ENCODE assay signal across 21 cellular contexts in genomic region chr12:125351788-125352187, GRCh38.
DNase-seq lines count a peak whose midpoint lies in the region; TF ChIP-seq lines count a peak whose summit lies in the region.
"Had no signal": no experiment of that assay in that cellular context is flagged by ENCODE, and none has a peak within 500 bp of the region (broad histone marks: within the 10 kb centered on the region; RNA-seq: fewer than 3 reads in every experiment).

No MANE protein-coding gene starts in this region.

- H3K27ac Mint-ChIP-seq in endodermal cell = no peak overlapping the region
- H3K27ac Mint-ChIP-seq: CD14-positive monocyte had no signal

- H3K4me1 Mint-ChIP-seq in endodermal cell = peaks cover 31% of the 10 kb centered on the region
- H3K4me1 Mint-ChIP-seq: CD14-positive monocyte had no signal

- H3K4me3 ChIP-seq in NB4 (ENCODE audit: low read depth, low read length) (no peak overlapping the region), endodermal cell (ENCODE audit: low read length) (peak overlapping the region; percentile 71), osteoblast (ENCODE audit: insufficient read depth, low read length) (no peak overlapping the region)
- H3K4me3 ChIP-seq: GM12878, GM23248, Peyer's patch had no signal

- H3K27me3 ChIP-seq in endodermal cell (ENCODE audit: control insufficient read depth, insufficient read depth, low read length, poor library complexity, severe bottlenecking) (no peaks in the 10 kb centered on the region), osteoblast (ENCODE audit: insufficient read depth, low read length) (no peaks in the 10 kb centered on the region)
- H3K27me3 ChIP-seq: Peyer's patch had no signal

- peaks cover 13% of the 10 kb centered on the region for H3K4me1 ChIP-seq in endodermal cell (ENCODE audit: control insufficient read depth, insufficient read depth, low read length)
- no peaks in the 10 kb centered on the region for H3K4me1 ChIP-seq in osteoblast (ENCODE audit: insufficient read depth, low read length)
- H3K4me1 ChIP-seq: Peyer's patch had no signal

- H3K9me3 Mint-ChIP-seq in endodermal cell = peaks cover 19% of the 10 kb centered on the region

- 75 to 95% methylated on average over 2 of the region's 2 CpGs for WGBS in endodermal cell (ENCODE audit: insufficient coverage in 1 of 2, insufficient read length in 1 of 2), 2 experiments

- H3K9ac ChIP-seq in endodermal cell (ENCODE audit: extremely low read depth, low read length, poor library complexity, severe bottlenecking) = no peak overlapping the region
- H3K9ac ChIP-seq: GM23248 had no signal

- H3K9me3 ChIP-seq in endodermal cell (ENCODE audit: control insufficient read depth, low read length) (peaks cover 33% of the 10 kb centered on the region), osteoblast (ENCODE audit: low read depth, low read length) (no peaks in the 10 kb centered on the region)

- H4K20me1 ChIP-seq in osteoblast (ENCODE audit: insufficient read depth, low read length) = no peaks in the 10 kb centered on the region

- TF ChIP-seq CTCF in GM12873 (IDR thresholded peaks at IDR 0.05; ENCODE audit: insufficient read depth, low read depth, low read length, missing control alignments) = peak; percentile 35
- TF ChIP-seq CTCF in NB4 (IDR thresholded peaks at IDR 0.05; ENCODE audit: low read depth, low read length) = peak; percentile 26
- peak; percentile 50 for TF ChIP-seq CTCF in endodermal cell (conservative IDR thresholded peaks at IDR 0.05)
- TF ChIP-seq CTCF in osteoblast (IDR thresholded peaks at IDR 0.05; ENCODE audit: extremely low read depth, low read depth, low read length) = no peak

- no peaks in the 10 kb centered on the region for H3K27me3 Mint-ChIP-seq in endodermal cell (ENCODE audit: insufficient read depth)

- H3K27ac ChIP-seq in endodermal cell (ENCODE audit: low read depth, low read length) = no peak overlapping the region
- H3K27ac ChIP-seq in osteoblast (ENCODE audit: low read depth, low read length) = no peak overlapping the region
- H3K27ac ChIP-seq: GM23248, Peyer's patch had no signal

- no peak overlapping the region for H3K4me2 ChIP-seq in osteoblast (ENCODE audit: insufficient read depth, low read length)

- peaks cover 16% of the 10 kb centered on the region for H3K36me3 Mint-ChIP-seq in endodermal cell (ENCODE audit: low read depth)
- H3K36me3 Mint-ChIP-seq: CD14-positive monocyte had no signal

- H3K79me2 ChIP-seq in osteoblast (ENCODE audit: insufficient read depth, low read length) = no peaks in the 10 kb centered on the region

- DNase-seq in NB4 (ENCODE audit: low read depth) (no peak), endodermal cell (peak; percentile 40), osteoblast (ENCODE audit: insufficient read length, low spot score, missing footprints) (no peak), GM19238 (ENCODE audit: insufficient read length, low spot score) (no peak), AG08396 (ENCODE audit: low spot score) (no peak)
- DNase-seq in activated naive CD4-positive, alpha-beta T cell (lab: John Stamatoyannopoulos, UW) = no peak
- DNase-seq: ACHN, AML-193, DMS79, GM23248, Karpas-422, MV-4-11, NCI-H1694, NCI-H2081, NCI-H2171 treated with DMSO at 0.1 percent for 48 hours, NCI-H524 treated with DMSO at 0.1 percent for 48 hours, Peyer's patch, T-helper 1 cell had no signal

- no peak for TF ChIP-seq POLR2A in NB4 (IDR thresholded peaks at IDR 0.05; ENCODE audit: extremely low read depth, insufficient read length)

- H3K36me3 ChIP-seq in endodermal cell (ENCODE audit: control insufficient read depth, insufficient read depth, low read length) (no peaks in the 10 kb centered on the region), osteoblast (ENCODE audit: insufficient read depth, low read length) (no peaks in the 10 kb centered on the region)
- H3K36me3 ChIP-seq: Peyer's patch had no signal

- H2AFZ ChIP-seq in osteoblast (ENCODE audit: low read length) = no peak overlapping the region
- H2AFZ ChIP-seq: GM23248 had no signal

- H3K4me3 Mint-ChIP-seq in endodermal cell = no peak overlapping the region
- H3K4me3 Mint-ChIP-seq: CD14-positive monocyte had no signal
